Comparison of ENCODE assay signal across 9 cellular contexts in the genomic region with DNA sequence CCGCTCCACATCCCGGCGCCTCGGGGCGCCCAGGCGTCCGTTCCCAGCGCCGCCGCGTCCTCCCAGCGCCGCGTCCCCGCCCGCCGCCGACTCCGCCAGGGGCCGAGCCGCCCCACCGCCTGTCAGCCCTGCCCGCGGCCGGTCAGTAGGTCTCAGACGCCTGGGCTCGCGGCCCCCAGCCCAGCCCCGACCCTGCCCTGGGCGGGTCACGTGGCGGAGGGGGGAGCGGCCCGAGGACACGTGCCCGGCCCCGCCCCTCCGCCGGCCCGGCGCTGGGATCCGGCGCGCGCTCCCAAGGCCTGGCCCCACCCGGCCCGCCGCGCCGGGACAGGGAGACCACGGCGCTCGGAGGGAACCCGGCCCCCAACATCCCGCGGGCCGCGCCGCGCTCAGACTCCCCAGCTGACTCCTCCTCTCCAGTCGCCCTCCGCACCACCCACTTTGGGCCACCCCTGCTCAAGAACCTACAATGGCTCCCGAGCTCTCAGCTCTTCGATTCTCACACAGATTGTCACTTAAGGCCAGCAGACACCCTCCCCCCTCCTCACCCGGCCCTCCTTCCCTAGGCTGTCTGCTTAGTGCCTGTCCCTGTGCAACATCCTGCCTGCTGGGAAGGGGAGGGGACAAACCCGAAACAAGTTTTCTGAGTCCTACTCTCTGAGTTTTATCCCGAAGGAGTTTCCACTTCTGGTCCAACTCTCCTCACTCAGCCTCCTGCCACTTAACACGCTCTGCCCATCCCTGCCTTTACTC. TPM values are rescaled to one million over a fixed set of nuclear protein-coding genes. Genes with fewer than 3 reads are reported as not detected.
DNase-seq lines count a peak whose midpoint lies in the region; ATAC-seq, FAIRE-seq and TF ChIP-seq lines count a peak whose summit lies in the region.
"Had no signal": no experiment of that assay in that cellular context is flagged by ENCODE, and none has a peak within 500 bp of the region (broad histone marks: within the 10 kb centered on the region; RNA-seq: fewer than 3 reads in every experiment).

A gene with protein sequence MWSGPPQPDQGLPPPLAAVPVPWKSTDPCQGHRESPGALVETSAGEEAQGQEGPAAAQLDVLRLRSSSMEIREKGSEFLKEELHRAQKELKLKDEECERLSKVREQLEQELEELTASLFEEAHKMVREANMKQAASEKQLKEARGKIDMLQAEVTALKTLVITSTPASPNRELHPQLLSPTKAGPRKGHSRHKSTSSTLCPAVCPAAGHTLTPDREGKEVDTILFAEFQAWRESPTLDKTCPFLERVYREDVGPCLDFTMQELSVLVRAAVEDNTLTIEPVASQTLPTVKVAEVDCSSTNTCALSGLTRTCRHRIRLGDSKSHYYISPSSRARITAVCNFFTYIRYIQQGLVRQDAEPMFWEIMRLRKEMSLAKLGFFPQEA (minus strand): TSS at position 210 of the 753 bp plus-strand sequence. CDS start 199 bp downstream, at position 11.

- intact Hi-C loops in activated CD4-positive, alpha-beta T cell treated with anti-CD3 and anti-CD28 coated beads, Interleukin-2, amount 10 ng/mL, durations not matched to agents 24 days and 14 days (cut with micrococcal nuclease), result no loop called here

- H3K36me3 Mint-ChIP-seq in activated CD4-positive, alpha-beta T cell treated with anti-CD3 and anti-CD28 coated beads, Interleukin-2, amount 10 ng/mL, durations not matched to agents 24 days and 14 days (ENCODE audit: low read depth), result no peaks in the 10 kb centered on the region

- H3K9me3 Mint-ChIP-seq in activated CD4-positive, alpha-beta T cell treated with anti-CD3 and anti-CD28 coated beads, Interleukin-2, amount 10 ng/mL, durations not matched to agents 24 days and 14 days, result no peaks in the 10 kb centered on the region

- H3K27ac ChIP-seq in H1 (ENCODE audit: low read depth, low read length) (no peak within 1 kb of the TSS), temporal lobe (ENCODE audit: low read depth, low read length) (peak within 1 kb of the TSS; percentile 23)

- H3K18ac ChIP-seq in H1 (ENCODE audit: extremely low read depth, low read length), result no peak within 1 kb of the TSS; the same call in 1 of the 2 replicates

- TF ChIP-seq RAD21 in H1 (IDR thresholded peaks at IDR 0.05 in 1 of 2, conservative IDR thresholded peaks at IDR 0.05 in 1 of 2; ENCODE audit: low read depth in 2 of 2, low read length in 2 of 2), result no peak

- no peak for FAIRE-seq in H1 (lab: Jason Lieb, UNC)
- FAIRE-seq: endometrium had no signal

- H4K91ac ChIP-seq in H1 (replicated peaks; ENCODE audit: insufficient read length, low read length), result no peak within 1 kb of the TSS

- TF ChIP-seq EP300 in H1 (IDR thresholded peaks at IDR 0.05; ENCODE audit: borderline replicate concordance in 1 of 2, low read depth in 2 of 2, low read length in 2 of 2), result no peak

- no peak within 1 kb of the TSS for H3K23ac ChIP-seq in H1 (ENCODE audit: insufficient read length)

- H3K79me2 ChIP-seq in H1 (ENCODE audit: control insufficient read depth in 1 of 2, insufficient read depth in 2 of 2, low read length in 2 of 2), result no peaks in the 10 kb centered on the region

- peak within 1 kb of the TSS in 2 of 4 experiments; percentile 22 to 45; a peak in 2 of 7 replicates for H3K9ac ChIP-seq in H1 (replicated peaks in 1 of 4; ENCODE audit: extremely low read depth in 1 of 4, low read depth in 3 of 4, low read length in 3 of 4)

- H4K5ac ChIP-seq in H1 (ENCODE audit: insufficient read length, low read depth, low read length), result peak within 1 kb of the TSS; percentile 7

- H3K4me1 ChIP-seq in H1 (replicated peaks in 1 of 4; ENCODE audit: control insufficient read depth in 3 of 4, insufficient read depth in 4 of 4, low read length in 3 of 4), result peaks cover 0 to 13% (median 2%) of the 10 kb centered on the region in 4 experiments; a peak in 3 of 7 replicates

- 49% methylated on average over 8 of the region's 68 CpGs; no CpG with 5 or more reads in 1 of the 2 experiments for WGBS in H1 (ENCODE audit: extremely low coverage in 1 of 2, insufficient coverage in 1 of 2, insufficient read length in 1 of 2, insufficient replicate concordance in 2 of 2, low coverage in 1 of 2, low lambda C conversion rate in 2 of 2, missing lambda C conversion rate in 1 of 2), 2 experiments

- no peaks in the 10 kb centered on the region for H3K36me3 ChIP-seq in H1 (ENCODE audit: control insufficient read depth in 2 of 4, insufficient read depth in 4 of 4, low read length in 3 of 4)

- TF ChIP-seq POLR2A in H1 (IDR thresholded peaks at IDR 0.05; ENCODE audit: control extremely low read depth in 1 of 2, low read depth in 2 of 2, low read length in 2 of 2), result no peak

- peak within 1 kb of the TSS; percentile 15 for H2BK120ac ChIP-seq in H1 (replicated peaks; ENCODE audit: low read depth, low read length)

- no peaks in the 10 kb centered on the region for H4K20me1 ChIP-seq in H1 (replicated peaks in 1 of 2; ENCODE audit: control insufficient read depth in 1 of 2, insufficient read depth in 2 of 2, low read length in 2 of 2)

- no peak within 1 kb of the TSS for H2BK20ac ChIP-seq in H1 (ENCODE audit: low read length)

- H3K14ac ChIP-seq in H1 (ENCODE audit: insufficient read length), result no peak within 1 kb of the TSS

- H2BK15ac ChIP-seq in H1 (ENCODE audit: low read length), result peak within 1 kb of the TSS; percentile 98

- no peak within 1 kb of the TSS for H3K56ac ChIP-seq in H1 (replicated peaks; ENCODE audit: insufficient read length, low read depth, low read length)

- CTCF ChIA-PET in H1 (lab: Charles Lee; ENCODE audit: partially characterized antibody), result interaction anchor here (1.3 to 11.1 kb wide), 3 partner anchors 7 to 30 kb away, joined by 4 to 202 read pairs (median 9); no protein-coding TSS in a partner anchor

- peaks cover 56% of the 10 kb centered on the region for H3K27me3 Mint-ChIP-seq in activated CD4-positive, alpha-beta T cell treated with anti-CD3 and anti-CD28 coated beads, Interleukin-2, amount 10 ng/mL, durations not matched to agents 24 days and 14 days

- H3K9me3 ChIP-seq in H1 (ENCODE audit: insufficient read depth in 2 of 2, low read depth in 1 of 2, low read length in 1 of 2), result no peaks in the 10 kb centered on the region

- H3K27me3 ChIP-seq in H1 (replicated peaks in 1 of 4; ENCODE audit: control insufficient read depth in 3 of 4, extremely low read depth in 1 of 4, insufficient read depth in 3 of 4, low read length in 3 of 4), result peaks cover 0 to 28% (median 20%) of the 10 kb centered on the region in 4 experiments; a peak in 6 of 7 replicates

- H3K4me1 Mint-ChIP-seq in activated CD4-positive, alpha-beta T cell treated with anti-CD3 and anti-CD28 coated beads, Interleukin-2, amount 10 ng/mL, durations not matched to agents 24 days and 14 days, result peaks cover 9% of the 10 kb centered on the region

- no peak within 1 kb of the TSS for H2BK5ac ChIP-seq in H1 (ENCODE audit: low read depth, low read length)

- no peak within 1 kb of the TSS for H2AFZ ChIP-seq in H1 (ENCODE audit: low read length)

- H2BK12ac ChIP-seq in H1 (ENCODE audit: low read depth, low read length), result peak within 1 kb of the TSS; percentile 75; the same call in 1 of the 2 replicates

- H3K79me1 ChIP-seq in H1 (ENCODE audit: low read depth, low read length), result no peaks in the 10 kb centered on the region

- ATAC-seq in SK-N-SH treated with all-trans-retinoic acid at 6 μM for 48 hours, result peak; percentile 72
- ATAC-seq in GM19328 (IDR thresholded peaks at IDR 0.05; ENCODE audit: unreplicated experiment), result no peak

- H3K27ac Mint-ChIP-seq in activated CD4-positive, alpha-beta T cell treated with anti-CD3 and anti-CD28 coated beads, Interleukin-2, amount 10 ng/mL, durations not matched to agents 24 days and 14 days, result no peak within 1 kb of the TSS

- DNase-seq in activated CD4-positive, alpha-beta T cell treated with anti-CD3 and anti-CD28 coated beads, Interleukin-2, amount 10 ng/mL, durations not matched to agents 24 days and 14 days, result peak; percentile 72
- DNase-seq in activated CD4-positive, alpha-beta T cell treated with anti-CD3 and anti-CD28 coated beads, Interleukin-2, amount 50 U/mL, for 1 hour, result no peak
- DNase-seq in H1 (ENCODE audit: low read depth in 1 of 2, low spot score in 2 of 2) (peak in 1 of 2 experiments; percentile 81), lung microvascular endothelial cell (ENCODE audit: low read depth in 2 of 2) (peak; percentile 20 to 53), kidney glomerular epithelial cell (lab: John Stamatoyannopoulos, UW) (no peak)

- H3K4me3 ChIP-seq in H1 (ENCODE audit: extremely low read depth in 1 of 4, insufficient read depth in 2 of 4, low read depth in 3 of 4, low read length in 4 of 4), result peak within 1 kb of the TSS; percentile 32 to 66 (median 44)

- peak within 1 kb of the TSS; percentile 49 for H3K4ac ChIP-seq in H1 (replicated peaks; ENCODE audit: insufficient read length, low read depth, low read length)

- peak within 1 kb of the TSS; percentile 54 for H4K8ac ChIP-seq in H1 (ENCODE audit: extremely low read depth, insufficient read depth, low read length)

- POLR2A ChIA-PET in H1 (lab: Charles Lee; ENCODE audit: partially characterized antibody), result interaction anchor here (2.4 kb wide), 1 partner anchor 16 kb away, joined by 9 read pairs; no protein-coding TSS in a partner anchor

- H3K4me3 Mint-ChIP-seq in activated CD4-positive, alpha-beta T cell treated with anti-CD3 and anti-CD28 coated beads, Interleukin-2, amount 10 ng/mL, durations not matched to agents 24 days and 14 days, result peak within 1 kb of the TSS; percentile 84

- no peak within 1 kb of the TSS for H2AK5ac ChIP-seq in H1 (ENCODE audit: low read depth, low read length)

- peaks cover 7% of the 10 kb centered on the region; the same call in 1 of the 2 replicates for H3K23me2 ChIP-seq in H1 (ENCODE audit: low read depth, low read length)

- TF ChIP-seq CTCF in H1 (IDR thresholded peaks at IDR 0.05; ENCODE audit: control extremely low read depth in 1 of 3, insufficient read depth in 1 of 3, low read depth in 1 of 3, low read length in 3 of 3), result no peak

- peak within 1 kb of the TSS; percentile 66 to 86 for H3K4me2 ChIP-seq in H1 (ENCODE audit: insufficient read depth in 1 of 2, low read depth in 2 of 2, low read length in 2 of 2)

TF ChIP-seq in SK-N-SH treated with all-trans-retinoic acid at 6 μM for 48 hours, 23 proteins besides CTCF, POLR2A, EP300 and RAD21 (continues in another document):
- no peak for TF ChIP-seq CSDC2 (CRISPR knock-in tag; IDR thresholded peaks at IDR 0.05)

RNA-seq across cellular contexts. Expression of the gene that starts here (rescaled TPM):
- 0.12 and 0.26 TPM in 2 replicates for total RNA-seq in activated CD4-positive, alpha-beta T cell treated with anti-CD3 and anti-CD28 coated beads, Interleukin-2, amount 10 ng/mL, durations not matched to agents 24 days and 14 days
- 5.7 and 6.8 TPM in 2 replicates for total RNA-seq in H1 (2021; fragmentation: NEBNext Ultra II Directional; extraction: Animal tissue kit (Norgen Biotek cat#: 25700))
- 7.9 and 10.8 TPM in 2 replicates for polyA plus RNA-seq in H1 (2011; rRNA removed)
- polyA plus RNA-seq in H1 (2011; cell fraction: cytosol; rRNA removed), result 7.0 TPM
- 9.4 TPM for polyA plus RNA-seq in H1 (2011; cell fraction: nucleus; rRNA removed)
- 5.8 to 13.8 TPM (median 7.0 TPM) in 4 replicates for polyA plus RNA-seq in H1 (2012, experiment 1 of 2)
- 62.0 TPM for polyA plus RNA-seq in H1 (2012, experiment 2 of 2)
- polyA plus RNA-seq in H1 (2013, experiment 1 of 2), result 4.5 TPM
- polyA plus RNA-seq in H1 (2013, experiment 2 of 2), result 6.3 TPM
- polyA minus RNA-seq in H1 (2011; rRNA and poly(A)+ RNA removed), result 3.0 and 3.2 TPM in 2 replicates
- polyA minus RNA-seq in H1 (2011; cell fraction: cytosol; rRNA and poly(A)+ RNA removed), result 6.1 TPM
- polyA minus RNA-seq in H1 (2011; cell fraction: nucleus; rRNA and poly(A)+ RNA removed), result 4.5 TPM
- total RNA-seq in lung microvascular endothelial cell (2.4 and 10.7 TPM in 2 replicates), temporal lobe (3.7 TPM)

Comparison
In these comparisons a context has a peak if more than half of its experiments do, and no peak if none do; other contexts are left out.
1. Peak in DNase-seq in activated CD4-positive, alpha-beta T cell treated with anti-CD3 and anti-CD28 coated beads, Interleukin-2, amount 10 ng/mL, durations not matched to agents 24 days and 14 days; RNA of the gene not detected or under 1 TPM.
2. DNase-seq: peak in lung microvascular endothelial cell (2 of 2); none in activated CD4-positive, alpha-beta T cell treated with anti-CD3 and anti-CD28 coated beads, Interleukin-2, amount 50 U/mL, for 1 hour (single experiment) and kidney glomerular epithelial cell (single experiment).